In genomic region chr2:177171418-177171865, GRCh38 we compare ENCODE assay signal across 11 cellular contexts. TPM values are rescaled to one million over a fixed set of nuclear protein-coding genes. Genes with fewer than 3 reads are reported as not detected.
DNase-seq lines count a peak whose midpoint lies in the region; ATAC-seq, FAIRE-seq and TF ChIP-seq lines count a peak whose summit lies in the region.
"Had no signal": no experiment of that assay in that cellular context is flagged by ENCODE, and none has a peak within 500 bp of the region (broad histone marks: within the 10 kb centered on the region; RNA-seq: fewer than 3 reads in every experiment).

No MANE protein-coding gene starts in this region.

- H3K4me1 ChIP-seq in SK-N-SH (ENCODE audit: control insufficient read depth in 1 of 2, insufficient read depth in 2 of 2, low read depth in 1 of 2, low read length in 1 of 2) (peaks cover 2 to 11% of the 10 kb centered on the region in 2 experiments; a peak in 2 of 4 replicates), HepG2 (ENCODE audit: insufficient read depth, low read length) (peaks cover 94% of the 10 kb centered on the region), upper lobe of right lung (peaks cover 24% of the 10 kb centered on the region)

- no peak for TF ChIP-seq CTCF in SK-N-SH (IDR thresholded peaks at IDR 0.05)
- no peak for TF ChIP-seq CTCF in VCaP (conservative IDR thresholded peaks at IDR 0.05)
- no peak for TF ChIP-seq CTCF in HepG2 (CRISPR knock-in tag; IDR thresholded peaks at IDR 0.05)
- TF ChIP-seq CTCF in upper lobe of right lung (IDR thresholded peaks at IDR 0.05): no peak

- H3K4me3 ChIP-seq in SK-N-SH (ENCODE audit: low read depth in 2 of 2, low read length in 1 of 2) (no peak overlapping the region), HepG2 (replicated peaks in 1 of 3; ENCODE audit: insufficient read depth in 1 of 3, low read depth in 2 of 3, low read length in 3 of 3) (no peak overlapping the region), upper lobe of right lung (no peak overlapping the region)
- H3K4me3 ChIP-seq: gastrocnemius medialis had no signal

- H3K9me3 ChIP-seq in SK-N-SH (no peaks in the 10 kb centered on the region), HepG2 (ENCODE audit: low read length) (no peaks in the 10 kb centered on the region), upper lobe of right lung (no peaks in the 10 kb centered on the region)
- H3K9me3 ChIP-seq: gastrocnemius medialis had no signal

- no TSS peak for BruUV-seq in HepG2 (replicated peaks; lab: Mats Ljungman, UMichigan)

- H4K20me1 ChIP-seq in SK-N-SH (ENCODE audit: insufficient read depth): no peaks in the 10 kb centered on the region
- H4K20me1 ChIP-seq in HepG2 (ENCODE audit: insufficient read depth, low read length): no peaks in the 10 kb centered on the region

- H2AFZ ChIP-seq in SK-N-SH (ENCODE audit: low read depth) (no peak overlapping the region), HepG2 (ENCODE audit: low read length) (no peak overlapping the region)

- no peak for FAIRE-seq in HepG2 (lab: Jason Lieb, UNC)

- no peaks in the 10 kb centered on the region for H3K9me2 ChIP-seq in SK-N-SH

- no peaks in the 10 kb centered on the region for H3K79me2 ChIP-seq in SK-N-SH (ENCODE audit: insufficient read depth)
- no peaks in the 10 kb centered on the region for H3K79me2 ChIP-seq in HepG2 (ENCODE audit: insufficient read depth, low read length)

- TF ChIP-seq EP300 in SK-N-SH (IDR thresholded peaks at IDR 0.05; ENCODE audit: borderline replicate concordance in 1 of 2, low read depth in 1 of 2, low read length in 1 of 2): no peak
- TF ChIP-seq EP300 in HepG2 (IDR thresholded peaks at IDR 0.05; ENCODE audit: low read depth in 2 of 2, low read length in 2 of 2): no peak
- TF ChIP-seq EP300 in HepG2 (CRISPR knock-in tag; IDR thresholded peaks at IDR 0.05; ENCODE audit: borderline replicate concordance): no peak

- H3F3A ChIP-seq in SK-N-SH (replicated peaks; ENCODE audit: insufficient read depth): peaks cover 16% of the 10 kb centered on the region

- CTCF ChIA-PET in SK-N-SH (lab: Yijun Ruan, JAX) (interaction anchor here (0.8 to 1.0 kb wide), 3 partner anchors 24 to 164 kb away, joined by 3 read pairs; no protein-coding TSS in a partner anchor), HepG2 (lab: Yijun Ruan, JAX; ENCODE audit: low intra/inter-chr PET ratio, low total read pairs) (no interaction called here)

- intact Hi-C loops in HepG2 (cut with micrococcal nuclease; ENCODE audit: unreplicated experiment) (no loop called here), upper lobe of right lung (cut with DNase I) (no loop called here)

- TF ChIP-seq POLR2A in HepG2 (IDR thresholded peaks at IDR 0.05; ENCODE audit: insufficient read depth in 1 of 2, low read depth in 2 of 2, low read length in 2 of 2): no peak

- H3K4me2 ChIP-seq in SK-N-SH (no peak overlapping the region), HepG2 (ENCODE audit: low read depth, low read length) (no peak overlapping the region)

- no peaks in the 10 kb centered on the region for H3K27me3 ChIP-seq in SK-N-SH (ENCODE audit: insufficient read depth)
- no peaks in the 10 kb centered on the region for H3K27me3 ChIP-seq in HepG2 (ENCODE audit: control insufficient read depth in 1 of 2, insufficient read depth in 2 of 2, low read length in 2 of 2)
- H3K27me3 ChIP-seq in upper lobe of right lung: no peaks in the 10 kb centered on the region
- H3K27me3 ChIP-seq: gastrocnemius medialis had no signal

- H3K9ac ChIP-seq in SK-N-SH (no peak overlapping the region), HepG2 (ENCODE audit: insufficient read depth, low read depth, low read length) (no peak overlapping the region)

- H3K36me3 ChIP-seq in SK-N-SH (replicated peaks in 1 of 2; ENCODE audit: control insufficient read depth in 1 of 2, insufficient read depth in 2 of 2, low read length in 1 of 2) (no peaks in the 10 kb centered on the region), HepG2 (replicated peaks in 1 of 2; ENCODE audit: control insufficient read depth in 1 of 2, insufficient read depth in 2 of 2, low read length in 2 of 2) (no peaks in the 10 kb centered on the region), upper lobe of right lung (no peaks in the 10 kb centered on the region)
- H3K36me3 ChIP-seq: gastrocnemius medialis had no signal

- no peak for DNase-seq in SK-N-SH
- DNase-seq in HepG2 (ENCODE audit: low spot score): no peak
- no peak for DNase-seq in upper lobe of right lung
- no peak for DNase-seq in activated CD4-positive, alpha-beta T cell treated with anti-CD3 and anti-CD28 coated beads, Interleukin-2, amount 50 U/mL, for 1 hour
- DNase-seq: gastrocnemius medialis, RPMI8226 had no signal

- WGBS in SK-N-SH (ENCODE audit: low lambda C conversion rate): 74% methylated on average over 4 of the region's 4 CpGs
- WGBS in HepG2 (ENCODE audit: low lambda C conversion rate): 98% methylated on average over 4 of the region's 4 CpGs

- ATAC-seq in SK-N-SH treated with all-trans-retinoic acid at 6 μM for 48 hours: no peak
- no peak for ATAC-seq in HepG2
- ATAC-seq in upper lobe of right lung: peak; percentile 51
- no peak for ATAC-seq in HG02840 (IDR thresholded peaks at IDR 0.05; ENCODE audit: low FRiP score, unreplicated experiment)
- ATAC-seq in HG03139 (IDR thresholded peaks at IDR 0.05; ENCODE audit: unreplicated experiment): no peak
- ATAC-seq: natural killer cell treated with Interleukin-12 subunit alpha and Interleukin-12 subunit beta and Interleukin-15 and Interleukin-18, amount 100 ng/mL, for 72 hours had no signal

- no peak overlapping the region for H3K27ac ChIP-seq in SK-N-SH (ENCODE audit: low read depth in 2 of 2, low read length in 1 of 2)
- peak overlapping the region; percentile 64 for H3K27ac ChIP-seq in VCaP
- H3K27ac ChIP-seq in HepG2 (ENCODE audit: extremely low read length, insufficient read depth, low read length): no peak overlapping the region
- peak overlapping the region; percentile 47 for H3K27ac ChIP-seq in upper lobe of right lung
- H3K27ac ChIP-seq: gastrocnemius medialis had no signal

- POLR2A ChIA-PET in SK-N-SH (lab: Yijun Ruan, JAX) (no interaction called here), HepG2 (lab: Yijun Ruan, JAX) (interaction anchor here (2.0 to 2.7 kb wide), 2 partner anchors 41 to 93 kb away, joined by 15 read pairs; partner anchors contain the start of genes HNRNPA3 and NFE2L2)

- TF ChIP-seq RAD21 in SK-N-SH (IDR thresholded peaks at IDR 0.05; ENCODE audit: low read length): no peak
- no peak for TF ChIP-seq RAD21 in HepG2 (CRISPR knock-in tag; IDR thresholded peaks at IDR 0.05)

- in situ Hi-C loops in HepG2 (cut with HindIII; ENCODE audit: extremely low pct_ligation_motif_present, low pct_unique_long_range_greater_than_20kb): no loop called here

TF ChIP-seq in SK-N-SH treated with all-trans-retinoic acid at 6 μM for 48 hours, 23 proteins besides CTCF, POLR2A, EP300 and RAD21 (continues in another document):
- 0 out of 2 replicates have a peak, but pooled peaks have one; percentile 27 for TF ChIP-seq ISL1 (CRISPR knock-in tag; IDR thresholded peaks at IDR 0.05)

TF ChIP-seq in SK-N-SH, 30 proteins besides CTCF, POLR2A, EP300 and RAD21 (continues in another document):
- TF ChIP-seq SMC3 (IDR thresholded peaks at IDR 0.05; ENCODE audit: low read depth, low read length): no peak
- TF ChIP-seq TEAD4 (IDR thresholded peaks at IDR 0.05; ENCODE audit: borderline replicate concordance, insufficient read depth): no peak
- TF ChIP-seq TAF1 (IDR thresholded peaks at IDR 0.05; ENCODE audit: borderline replicate concordance, low read depth, low read length): no peak
- TF ChIP-seq RCOR1 (IDR thresholded peaks at IDR 0.05; ENCODE audit: low read length): no peak
- no peak for TF ChIP-seq GATA2 (CRISPR knock-in tag; IDR thresholded peaks at IDR 0.05)

TF ChIP-seq in HepG2, 621 proteins besides CTCF, POLR2A, EP300 and RAD21 (continues in another document):
- TF ChIP-seq ZNF3 (CRISPR knock-in tag; IDR thresholded peaks at IDR 0.05) (peak; percentile 77), ZNF543 (CRISPR knock-in tag; IDR thresholded peaks at IDR 0.05) (no peak)

RNA-seq across cellular contexts. Expression of gene HNRNPA3, which starts 41.2 kb away (rescaled TPM):
- polyA plus RNA-seq in SK-N-SH (2012; rRNA removed) (86.5 and 102 TPM in 2 replicates), HepG2 (2011; rRNA removed) (52.3 and 73.3 TPM in 2 replicates)
- 125 and 185 TPM in 2 replicates for polyA plus RNA-seq in SK-N-SH (2012; cell fraction: cytosol; rRNA removed)
- polyA plus RNA-seq in SK-N-SH (2012; cell fraction: nucleus; rRNA removed): 58.1 and 110 TPM in 2 replicates
- total RNA-seq in HepG2 (2016; rRNA removed; fragmentation: Illumina TruSeq; extraction: Trizol) (97.7 and 164 TPM in 2 replicates), upper lobe of right lung (139 TPM)
- 14.2 and 15.3 TPM in 2 replicates for total RNA-seq in HepG2 (2016; cell fraction: cytosol; rRNA removed; fragmentation: Illumina TruSeq; extraction: Trizol; ENCODE audit: low read depth)
- 105 and 171 TPM in 2 replicates for total RNA-seq in HepG2 (2016; cell fraction: insoluble cytoplasmic fraction; rRNA removed; fragmentation: Illumina TruSeq; extraction: Trizol)
- total RNA-seq in HepG2 (2016; cell fraction: membrane; rRNA removed; fragmentation: Illumina TruSeq; extraction: Trizol): 84.7 and 87.9 TPM in 2 replicates
- total RNA-seq in HepG2 (2016; cell fraction: nucleus; rRNA removed; fragmentation: Illumina TruSeq; extraction: Trizol): 152 and 163 TPM in 2 replicates
- 28.9 and 35.7 TPM in 2 replicates for polyA plus RNA-seq in HepG2 (2011; cell fraction: cytosol; rRNA removed)
- 80.5 and 102 TPM in 2 replicates for polyA plus RNA-seq in HepG2 (2011; cell fraction: nucleus; rRNA removed)
- 166 and 486 TPM in 2 replicates for polyA plus RNA-seq in HepG2 (2012)
- 36.5 and 45.0 TPM in 2 replicates for polyA plus RNA-seq in HepG2 (2016; cell fraction: cytosol; fragmentation: Illumina TruSeq; extraction: Trizol; ENCODE audit: low read depth)
- polyA plus RNA-seq in HepG2 (2016; cell fraction: insoluble cytoplasmic fraction; fragmentation: Illumina TruSeq; extraction: Trizol; ENCODE audit: low read depth): 1,088 and 1,120 TPM in 2 replicates
- 139 and 151 TPM in 2 replicates for polyA plus RNA-seq in HepG2 (2016; cell fraction: membrane; fragmentation: Illumina TruSeq; extraction: Trizol; ENCODE audit: low read depth)
- 525 and 575 TPM in 2 replicates for polyA plus RNA-seq in HepG2 (2016; cell fraction: nucleus; fragmentation: Illumina TruSeq; extraction: Trizol; ENCODE audit: insufficient read depth, low read depth)
- polyA minus RNA-seq in HepG2 (2011; rRNA and poly(A)+ RNA removed; ENCODE audit: low replicate concordance): 11.2 and 12.3 TPM in 2 replicates
- polyA minus RNA-seq in HepG2 (2011; cell fraction: cytosol; rRNA and poly(A)+ RNA removed): 34.8 and 38.9 TPM in 2 replicates
- polyA minus RNA-seq in HepG2 (2011; cell fraction: nucleus; rRNA and poly(A)+ RNA removed): 205 and 222 TPM in 2 replicates

Comparison
In these comparisons a context has a peak if more than half of its experiments do, and no peak if none do; other contexts are left out.
1. H3K27ac ChIP-seq: peak in VCaP (single experiment) and upper lobe of right lung (single experiment); none in SK-N-SH (0 of 2) and HepG2 (single experiment).